ENCODE assay signal across 7 cellular contexts in the genomic region with DNA sequence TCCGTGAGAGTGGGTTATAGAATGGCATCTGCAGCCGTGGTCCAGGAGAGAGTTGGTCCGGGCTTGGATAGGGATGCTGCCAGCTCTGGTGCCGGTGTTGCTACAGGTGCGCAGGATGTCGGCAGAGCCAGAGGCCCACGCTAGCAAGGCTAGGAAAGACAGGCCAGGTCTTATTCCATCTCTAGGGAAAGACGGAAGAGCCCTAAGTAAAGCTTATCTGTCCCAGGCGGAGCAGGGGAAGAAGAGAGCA. TPM values are rescaled to one million over a fixed set of nuclear protein-coding genes. Genes with fewer than 3 reads are reported as not detected.
DNase-seq lines count a peak whose midpoint lies in the region; ATAC-seq and TF ChIP-seq lines count a peak whose summit lies in the region.

No MANE protein-coding gene starts in this region.

- no peak overlapping the region for H3K9ac ChIP-seq in HUES48 (ENCODE audit: low read depth, low read length)

- no peaks in the 10 kb centered on the region for H3K27me3 Mint-ChIP-seq in chondrocyte (ENCODE audit: low read depth)
- peaks cover 3% of the 10 kb centered on the region for H3K27me3 Mint-ChIP-seq in nephron (ENCODE audit: low read depth)

- peaks cover 9% of the 10 kb centered on the region for H3K4me1 ChIP-seq in HUES48 (ENCODE audit: control insufficient read depth, insufficient read depth, low read length)

- peak overlapping the region; percentile 9 for H3K27ac Mint-ChIP-seq in chondrocyte (ENCODE audit: unreplicated experiment)
- H3K27ac Mint-ChIP-seq in nephron = peak overlapping the region; percentile 52 to 84 (median 60)

- TF ChIP-seq CTCF in chondrocyte (IDR thresholded peaks at IDR 0.05) (no peak), nephron (IDR thresholded peaks at IDR 0.05; ENCODE audit: unreplicated experiment in 3 of 3) (no peak)

- H3K9me3 Mint-ChIP-seq in chondrocyte (ENCODE audit: low read depth) (no peaks in the 10 kb centered on the region), nephron (no peaks in the 10 kb centered on the region)

- peak overlapping the region; percentile 78 for H3K4me3 ChIP-seq in HUES48 (ENCODE audit: low read depth, low read length)

- H3K27ac ChIP-seq in HUES48 (ENCODE audit: low read depth, low read length) = peak overlapping the region; percentile 25

- no peaks in the 10 kb centered on the region for H3K27me3 ChIP-seq in HUES48 (ENCODE audit: control insufficient read depth, insufficient read depth, low read length)

- peaks cover 25% of the 10 kb centered on the region for H3K36me3 ChIP-seq in HUES48 (ENCODE audit: control insufficient read depth, insufficient read depth, low read length)

- H3K4me1 Mint-ChIP-seq in chondrocyte (ENCODE audit: low read depth) (peaks cover 37% of the 10 kb centered on the region), nephron (peaks cover 57% of the 10 kb centered on the region)

- no peaks in the 10 kb centered on the region for H3K9me3 ChIP-seq in HUES48 (ENCODE audit: control insufficient read depth, insufficient read depth, low read length)

- peak overlapping the region; percentile 83 for H3K4me3 Mint-ChIP-seq in chondrocyte (ENCODE audit: unreplicated experiment)
- H3K4me3 Mint-ChIP-seq in nephron = peak overlapping the region; percentile 87 to 88 (median 88)

- ATAC-seq in GM19372 (IDR thresholded peaks at IDR 0.05; ENCODE audit: low read depth, unreplicated experiment) (peak; percentile 0), GM18861 (IDR thresholded peaks at IDR 0.05; ENCODE audit: unreplicated experiment) (no peak)

- DNase-seq in chondrocyte (ENCODE audit: low spot score) = no peak
- DNase-seq in middle frontal gyrus (ENCODE audit: extremely low spot score, low spot score) = no peak
- no peak for DNase-seq in NCI-H1092 treated with DMSO at 0.1 percent for 48 hours (lab: John Stamatoyannopoulos, UW)

- H3K36me3 Mint-ChIP-seq in chondrocyte (ENCODE audit: low read depth) (peaks cover 11% of the 10 kb centered on the region), nephron (ENCODE audit: low read depth) (peaks cover 24% of the 10 kb centered on the region)

RNA-seq across cellular contexts. Expression of a gene that starts 0.5 kb away (rescaled TPM):
- 59.2 to 76.1 TPM (median 64.9 TPM) in 3 replicates for total RNA-seq in chondrocyte

RNA-seq across cellular contexts. Expression of a gene that starts 5.0 kb away (rescaled TPM):
- total RNA-seq in chondrocyte = 0.27 TPM in 1 of 3 replicates, not detected in the others

RNA-seq across cellular contexts. Expression of a gene that starts 5.9 kb away (rescaled TPM):
- 14.0 to 15.3 TPM (median 14.8 TPM) in 3 replicates for total RNA-seq in chondrocyte

RNA-seq across cellular contexts. Expression of a gene that starts 10.9 kb away (rescaled TPM):
- total RNA-seq in chondrocyte = 53.6 to 78.7 TPM (median 59.7 TPM) in 3 replicates

RNA-seq across cellular contexts. Expression of a gene that starts 11.8 kb away (rescaled TPM):
- 38.8 to 50.6 TPM (median 45.8 TPM) in 3 replicates for total RNA-seq in chondrocyte
